1 cellular context compared by ENCODE assay signal in the genomic region with DNA sequence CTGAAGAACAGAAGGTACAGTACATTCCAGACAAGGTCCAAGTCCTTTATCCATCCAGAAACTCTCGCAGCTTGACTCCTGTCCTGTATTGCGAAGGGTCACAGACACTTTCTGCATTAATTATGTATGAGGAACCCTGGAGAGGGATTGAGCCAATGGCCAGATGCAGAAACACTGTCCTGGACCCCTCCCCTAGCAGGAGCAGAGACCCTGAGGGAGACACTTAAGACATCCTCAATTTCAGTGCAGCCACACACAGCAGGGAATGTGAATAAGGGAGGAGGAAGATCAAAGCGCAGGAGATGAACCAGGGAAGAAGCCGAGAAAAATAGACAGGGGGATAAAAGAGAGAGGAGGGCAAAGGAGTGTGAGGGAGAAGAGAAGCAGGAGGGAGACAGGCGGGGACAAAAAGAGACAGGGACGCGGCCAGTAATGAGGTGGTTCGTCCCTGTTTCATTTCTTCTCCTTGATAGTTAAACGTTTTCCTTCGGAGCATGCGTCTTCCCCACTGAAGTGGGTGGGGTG.
TF ChIP-seq lines count a peak whose summit lies in the region.

No MANE protein-coding gene starts in this region.

TF ChIP-seq in K562, 482 proteins besides CTCF, POLR2A, EP300 and RAD21 (continued from another document):
- TF ChIP-seq HINFP (tag; conservative IDR thresholded peaks at IDR 0.05; ENCODE audit: low read depth) (no peak), ZSCAN32 (CRISPR knock-in tag; IDR thresholded peaks at IDR 0.05) (no peak)
